9 cellular contexts compared by ENCODE assay signal in genomic region chr1:8371372-8371991, GRCh38. TPM values are rescaled to one million over a fixed set of nuclear protein-coding genes. Genes with fewer than 3 reads are reported as not detected.
DNase-seq lines count a peak whose midpoint lies in the region; ATAC-seq and TF ChIP-seq lines count a peak whose summit lies in the region.
"Had no signal": no experiment of that assay in that cellular context is flagged by ENCODE, and none has a peak within 500 bp of the region (broad histone marks: within the 10 kb centered on the region; RNA-seq: fewer than 3 reads in every experiment).

No MANE protein-coding gene starts in this region.

- ATAC-seq in SK-N-SH treated with all-trans-retinoic acid at 6 μM for 48 hours (peak; percentile 9; the same call in 1 of the 3 replicates), natural killer cell (no peak)

- peaks cover 6 to 35% of the 10 kb centered on the region in 2 donors for H3K4me1 Mint-ChIP-seq in natural killer cell

- no peaks in the 10 kb centered on the region for H3K36me3 Mint-ChIP-seq in natural killer cell

- no peaks in the 10 kb centered on the region for H3K27me3 Mint-ChIP-seq in natural killer cell (ENCODE audit: low read depth in 2 of 2)
- H3K27me3 Mint-ChIP-seq: central memory CD8-positive, alpha-beta T cell had no signal

- intact Hi-C loops in sigmoid colon (cut with DNase I) (loop anchor here (1.0 to 5.0 kb wide), 2 partner anchors 36 to 51 kb away; no protein-coding TSS in a partner anchor), natural killer cell (cut with micrococcal nuclease) (no loop called here)

- 87 to 88% methylated on average over 9 of the region's 9 CpGs for WGBS in sigmoid colon, 2 donors

- H3K9me3 ChIP-seq in right atrium auricular region (no peaks in the 10 kb centered on the region), sigmoid colon (no peaks in the 10 kb centered on the region)

- TF ChIP-seq CTCF in right atrium auricular region (IDR thresholded peaks at IDR 0.05) (no peak), sigmoid colon (IDR thresholded peaks at IDR 0.05) (no peak), natural killer cell (IDR thresholded peaks at IDR 0.05) (no peak)

- H3K4me3 ChIP-seq in right atrium auricular region (no peak overlapping the region), sigmoid colon (peak overlapping the region in 1 of 4 donors; percentile 2)

- H3K27ac ChIP-seq in right atrium auricular region (peak overlapping the region; percentile 90 to 98), sigmoid colon (peak overlapping the region; percentile 88 to 97 (median 93))

- H3K36me3 ChIP-seq in right atrium auricular region (peaks cover 10% of the 10 kb centered on the region), sigmoid colon (peaks cover 0 to 3% (median 0%) of the 10 kb centered on the region in 4 donors)

- peak in 1 of 4 donors; percentile 0 for TF ChIP-seq EP300 in sigmoid colon (IDR thresholded peaks at IDR 0.05)

- no peak overlapping the region for H3K4me3 Mint-ChIP-seq in natural killer cell
- H3K4me3 Mint-ChIP-seq: central memory CD8-positive, alpha-beta T cell had no signal

- H3K27me3 ChIP-seq in right atrium auricular region (no peaks in the 10 kb centered on the region), sigmoid colon (no peaks in the 10 kb centered on the region)

- H3K4me1 ChIP-seq in right atrium auricular region (peaks cover 0 to 89% of the 10 kb centered on the region in 2 donors), sigmoid colon (peaks cover 0 to 98% (median 96%) of the 10 kb centered on the region in 4 donors)

- H3K9me3 Mint-ChIP-seq in natural killer cell, result no peaks in the 10 kb centered on the region
- H3K9me3 Mint-ChIP-seq: central memory CD8-positive, alpha-beta T cell had no signal

- in situ Hi-C loops in ACHN (cut with HindIII; ENCODE audit: low pct_ligation_motif_present, low pct_unique_long_range_greater_than_20kb, low sequenced_read_pairs), result no loop called here

- peak overlapping the region in 1 of 2 donors; percentile 35 for H3K27ac Mint-ChIP-seq in natural killer cell

- TF ChIP-seq POLR2A in sigmoid colon (IDR thresholded peaks at IDR 0.05), result no peak

- DNase-seq in Ammon's horn (ENCODE audit: low spot score) (peak; percentile 52), right atrium auricular region (ENCODE audit: low spot score) (no peak), sigmoid colon (no peak), NCI-H1092 (lab: John Stamatoyannopoulos, UW) (no peak), KG1 (lab: John Stamatoyannopoulos, UW) (no peak), ACHN (no peak), natural killer cell (no peak)

TF ChIP-seq in SK-N-SH treated with all-trans-retinoic acid at 6 μM for 48 hours, 23 proteins besides CTCF, POLR2A, EP300 and RAD21:
- TF ChIP-seq OSR1 (CRISPR knock-in tag; IDR thresholded peaks at IDR 0.05) (no peak), SNAI2 (CRISPR knock-in tag; IDR thresholded peaks at IDR 0.05) (no peak), TCF4 (CRISPR knock-in tag; IDR thresholded peaks at IDR 0.05; ENCODE audit: borderline replicate concordance) (no peak), CSDC2 (CRISPR knock-in tag; IDR thresholded peaks at IDR 0.05) (no peak), RARB (CRISPR knock-in tag; IDR thresholded peaks at IDR 0.05) (no peak), ZC3H10 (CRISPR knock-in tag; IDR thresholded peaks at IDR 0.05) (no peak), TOX (CRISPR knock-in tag; IDR thresholded peaks at IDR 0.05; ENCODE audit: borderline replicate concordance) (no peak), PPARA (CRISPR knock-in tag; IDR thresholded peaks at IDR 0.05; ENCODE audit: borderline replicate concordance) (no peak), ZNF565 (CRISPR knock-in tag; conservative IDR thresholded peaks at IDR 0.05; ENCODE audit: low read depth) (no peak), BACH2 (CRISPR knock-in tag; IDR thresholded peaks at IDR 0.05; ENCODE audit: borderline replicate concordance) (no peak), POU6F1 (CRISPR knock-in tag; IDR thresholded peaks at IDR 0.05; ENCODE audit: borderline replicate concordance, low read depth) (no peak), ZNF70 (CRISPR knock-in tag; IDR thresholded peaks at IDR 0.05) (no peak), ISL1 (CRISPR knock-in tag; IDR thresholded peaks at IDR 0.05) (no peak), ARNTL (CRISPR knock-in tag; IDR thresholded peaks at IDR 0.05; ENCODE audit: borderline replicate concordance, low read depth) (no peak)
- TF ChIP-seq, protein P1, sequence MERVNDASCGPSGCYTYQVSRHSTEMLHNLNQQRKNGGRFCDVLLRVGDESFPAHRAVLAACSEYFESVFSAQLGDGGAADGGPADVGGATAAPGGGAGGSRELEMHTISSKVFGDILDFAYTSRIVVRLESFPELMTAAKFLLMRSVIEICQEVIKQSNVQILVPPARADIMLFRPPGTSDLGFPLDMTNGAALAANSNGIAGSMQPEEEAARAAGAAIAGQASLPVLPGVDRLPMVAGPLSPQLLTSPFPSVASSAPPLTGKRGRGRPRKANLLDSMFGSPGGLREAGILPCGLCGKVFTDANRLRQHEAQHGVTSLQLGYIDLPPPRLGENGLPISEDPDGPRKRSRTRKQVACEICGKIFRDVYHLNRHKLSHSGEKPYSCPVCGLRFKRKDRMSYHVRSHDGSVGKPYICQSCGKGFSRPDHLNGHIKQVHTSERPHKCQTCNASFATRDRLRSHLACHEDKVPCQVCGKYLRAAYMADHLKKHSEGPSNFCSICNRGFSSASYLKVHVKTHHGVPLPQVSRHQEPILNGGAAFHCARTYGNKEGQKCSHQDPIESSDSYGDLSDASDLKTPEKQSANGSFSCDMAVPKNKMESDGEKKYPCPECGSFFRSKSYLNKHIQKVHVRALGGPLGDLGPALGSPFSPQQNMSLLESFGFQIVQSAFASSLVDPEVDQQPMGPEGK (CRISPR knock-in tag; IDR thresholded peaks at IDR 0.05; ENCODE audit: borderline replicate concordance), result no peak
- TF ChIP-seq, protein P2, sequence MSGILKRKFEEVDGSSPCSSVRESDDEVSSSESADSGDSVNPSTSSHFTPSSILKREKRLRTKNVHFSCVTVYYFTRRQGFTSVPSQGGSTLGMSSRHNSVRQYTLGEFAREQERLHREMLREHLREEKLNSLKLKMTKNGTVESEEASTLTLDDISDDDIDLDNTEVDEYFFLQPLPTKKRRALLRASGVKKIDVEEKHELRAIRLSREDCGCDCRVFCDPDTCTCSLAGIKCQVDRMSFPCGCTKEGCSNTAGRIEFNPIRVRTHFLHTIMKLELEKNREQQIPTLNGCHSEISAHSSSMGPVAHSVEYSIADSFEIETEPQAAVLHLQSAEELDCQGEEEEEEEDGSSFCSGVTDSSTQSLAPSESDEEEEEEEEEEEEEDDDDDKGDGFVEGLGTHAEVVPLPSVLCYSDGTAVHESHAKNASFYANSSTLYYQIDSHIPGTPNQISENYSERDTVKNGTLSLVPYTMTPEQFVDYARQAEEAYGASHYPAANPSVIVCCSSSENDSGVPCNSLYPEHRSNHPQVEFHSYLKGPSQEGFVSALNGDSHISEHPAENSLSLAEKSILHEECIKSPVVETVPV (CRISPR knock-in tag; IDR thresholded peaks at IDR 0.05), result no peak

RNA-seq across cellular contexts. Expression of gene SLC45A1, which starts 53.6 kb away (rescaled TPM):
- total RNA-seq in right atrium auricular region, result 1 to 10 TPM; 1.0 to 3.0 TPM
- 1 to 10 TPM; 1.4 to 6.5 (median 4.3) TPM for total RNA-seq in sigmoid colon
- 1 to 10 TPM in 1 of 3 donors, not detected in 2; 1.5 TPM for polyA plus RNA-seq in sigmoid colon
- total RNA-seq in natural killer cell, result under 1 TPM; 0.45 to 0.68 (median 0.52) TPM
